Comparison of ENCODE assay signal across 18 cellular contexts in the genomic region with DNA sequence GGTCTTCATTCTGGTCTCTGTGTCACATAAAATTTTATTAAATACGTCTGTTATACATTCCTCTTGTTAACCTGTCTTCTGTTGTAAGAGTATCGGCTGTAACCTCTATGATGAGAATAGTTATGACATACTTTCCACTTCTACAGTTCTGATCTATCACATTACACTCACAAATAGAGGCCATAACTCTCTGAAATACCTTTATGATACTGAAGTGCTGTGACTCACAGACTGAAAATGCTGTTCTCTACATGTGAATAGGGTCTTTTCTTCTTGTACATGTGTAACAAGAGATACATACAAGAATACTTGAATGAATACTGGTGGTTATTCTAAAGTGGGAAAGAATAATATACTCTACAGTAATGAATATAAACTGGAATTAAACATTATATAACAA.
DNase-seq lines count a peak whose midpoint lies in the region; ATAC-seq lines count a peak whose summit lies in the region.
"Had no signal": no experiment of that assay in that cellular context is flagged by ENCODE, and none has a peak within 500 bp of the region (broad histone marks: within the 10 kb centered on the region; RNA-seq: fewer than 3 reads in every experiment).

No MANE protein-coding gene starts in this region.

- in situ Hi-C loops in SK-MEL-5 (cut with HindIII; ENCODE audit: low pct_unique_long_range_greater_than_20kb, low sequenced_read_pairs), result no loop called here

- no peaks in the 10 kb centered on the region for H3K4me1 Mint-ChIP-seq in T-helper 2 cell treated with Interferon-gamma antibody and Interleukin-4, amounts not matched to agents 5 μg/mL and 100 μg/mL, for 36 hours (ENCODE audit: low read depth)
- H3K4me1 Mint-ChIP-seq in effector memory CD8-positive, alpha-beta T cell (ENCODE audit: low read depth in 2 of 2), result no peaks in the 10 kb centered on the region
- H3K4me1 Mint-ChIP-seq: B cell; CD4-positive, CD25-positive, alpha-beta regulatory T cell had no signal

- no peaks in the 10 kb centered on the region for H3K36me3 Mint-ChIP-seq in T-helper 2 cell treated with Interferon-gamma antibody and Interleukin-4, amounts not matched to agents 5 μg/mL and 100 μg/mL, for 36 hours (ENCODE audit: low read depth)
- H3K36me3 Mint-ChIP-seq in effector memory CD8-positive, alpha-beta T cell (ENCODE audit: insufficient read depth), result no peaks in the 10 kb centered on the region
- H3K36me3 Mint-ChIP-seq: CD4-positive, CD25-positive, alpha-beta regulatory T cell; CD8-positive, alpha-beta T cell had no signal

- no peak overlapping the region for H3K4me3 Mint-ChIP-seq in T-helper 2 cell treated with Interferon-gamma antibody and Interleukin-4, amounts not matched to agents 5 μg/mL and 100 μg/mL, for 36 hours
- H3K4me3 Mint-ChIP-seq in effector memory CD8-positive, alpha-beta T cell, result no peak overlapping the region
- H3K4me3 Mint-ChIP-seq: B cell; CD8-positive, alpha-beta T cell had no signal

- H3K27me3 Mint-ChIP-seq in T-helper 2 cell treated with Interferon-gamma antibody and Interleukin-4, amounts not matched to agents 5 μg/mL and 100 μg/mL, for 36 hours (ENCODE audit: low read depth), result no peaks in the 10 kb centered on the region
- no peaks in the 10 kb centered on the region for H3K27me3 Mint-ChIP-seq in effector memory CD8-positive, alpha-beta T cell
- H3K27me3 Mint-ChIP-seq: B cell; CD4-positive, CD25-positive, alpha-beta regulatory T cell had no signal

- peaks cover 36% of the 10 kb centered on the region for H3K9me3 Mint-ChIP-seq in T-helper 2 cell treated with Interferon-gamma antibody and Interleukin-4, amounts not matched to agents 5 μg/mL and 100 μg/mL, for 36 hours
- H3K9me3 Mint-ChIP-seq in effector memory CD8-positive, alpha-beta T cell, result peaks cover 0 to 5% of the 10 kb centered on the region in 2 donors

- DNase-seq in DMS53 (lab: John Stamatoyannopoulos, UW) (peak; percentile 20), DMS53 treated with DMSO at 0.1 percent for 48 hours (lab: John Stamatoyannopoulos, UW; ENCODE audit: unreplicated experiment) (no peak), HT1080 (ENCODE audit: low read depth) (peak; percentile 21), SK-MEL-5 (ENCODE audit: low read depth, low spot score) (peak; percentile 6), non-pigmented ciliary epithelial cell (ENCODE audit: low read depth) (peak; percentile 9)
- DNase-seq in stimulated activated CD4-positive, alpha-beta T cell treated with anti-CD3 and anti-CD28 coated beads, Interleukin-4, amount 100 ng/mL, for 24 hours, result no peak
- no peak for DNase-seq in T-helper 2 cell treated with Interferon-gamma antibody and Interleukin-4, amounts not matched to agents 5 μg/mL and 100 μg/mL, for 36 hours (ENCODE audit: low spot score)
- no peak for DNase-seq in effector memory CD8-positive, alpha-beta T cell
- DNase-seq: CD4-positive, CD25-positive, alpha-beta regulatory T cell; CD8-positive, alpha-beta T cell; DMS 273 treated with DMSO at 0.1 percent for 48 hours; DND-41; GDM1; GM23248; H7; HCEC 1CT had no signal

- ATAC-seq in effector memory CD8-positive, alpha-beta T cell (replicated peaks), result no peak
- ATAC-seq: CD8-positive, alpha-beta T cell; GM12878 had no signal

- H3K27ac Mint-ChIP-seq in T-helper 2 cell treated with Interferon-gamma antibody and Interleukin-4, amounts not matched to agents 5 μg/mL and 100 μg/mL, for 36 hours, result no peak overlapping the region
- H3K27ac Mint-ChIP-seq in effector memory CD8-positive, alpha-beta T cell, result no peak overlapping the region
- H3K27ac Mint-ChIP-seq: B cell; CD4-positive, CD25-positive, alpha-beta regulatory T cell; CD8-positive, alpha-beta T cell had no signal

Comparison
In these comparisons a context has a peak if more than half of its experiments do, and no peak if none do; other contexts are left out.
1. DNase-seq: peak in DMS53 (single experiment), HT1080 (single experiment), SK-MEL-5 (single experiment) and non-pigmented ciliary epithelial cell (single experiment); none in DMS53 treated with DMSO at 0.1 percent for 48 hours (single experiment), stimulated activated CD4-positive, alpha-beta T cell treated with anti-CD3 and anti-CD28 coated beads, Interleukin-4, amount 100 ng/mL, for 24 hours (single experiment), T-helper 2 cell treated with Interferon-gamma antibody and Interleukin-4, amounts not matched to agents 5 μg/mL and 100 μg/mL, for 36 hours (single experiment) and effector memory CD8-positive, alpha-beta T cell (0 of 3).